In the genomic region with DNA sequence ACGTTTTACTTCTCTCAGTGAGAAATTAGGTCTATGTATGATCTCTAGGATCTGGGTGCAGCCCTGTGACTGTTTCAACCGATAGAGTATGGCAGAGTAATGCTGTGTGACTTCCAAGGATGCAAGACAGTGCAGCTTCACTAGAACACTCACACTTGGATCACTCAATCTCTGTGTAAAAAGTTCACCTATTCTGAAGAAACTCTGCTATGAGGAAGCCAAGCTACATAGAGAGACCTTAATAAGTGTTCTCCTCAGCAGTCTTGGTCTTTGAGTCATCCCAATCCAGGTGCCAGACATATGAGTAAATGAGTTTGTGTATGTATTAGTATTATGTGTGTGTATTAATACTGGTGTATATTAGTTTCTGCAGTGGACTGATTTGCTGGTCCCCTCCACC, we compare ENCODE assay signal across 22 cellular contexts.
"Had no signal": no experiment of that assay in that cellular context is flagged by ENCODE, and none has a peak within 500 bp of the region (broad histone marks: within the 10 kb centered on the region; RNA-seq: fewer than 3 reads in every experiment).

No MANE protein-coding gene starts in this region.

- H3K9me3 Mint-ChIP-seq: dendritic cell treated with granulocyte-macrophage colony-stimulating factor and Interleukin-4, amounts not matched to agents 40 ng/mL and 50 ng/mL, for 4 days; stimulated activated effector memory CD8-positive, alpha-beta T cell treated with anti-CD3 and anti-CD28 coated beads, Interleukin-12 subunit alpha, Interleukin-12 subunit beta, amount 100 ng/mL, for 72 hours had no signal

- H3K27me3 Mint-ChIP-seq: dendritic cell treated with granulocyte-macrophage colony-stimulating factor and Interleukin-4, amounts not matched to agents 40 ng/mL and 50 ng/mL, for 4 days; naive thymus-derived CD4-positive, alpha-beta T cell had no signal

- ATAC-seq: gastroesophageal sphincter; left cardiac atrium; left ventricle myocardium superior; naive thymus-derived CD4-positive, alpha-beta T cell; psoas muscle; right lobe of liver; stimulated activated effector memory CD8-positive, alpha-beta T cell treated with anti-CD3 and anti-CD28 coated beads, Interleukin-12 subunit alpha, Interleukin-12 subunit beta, amount 100 ng/mL, for 72 hours; stimulated activated naive CD8-positive, alpha-beta T cell treated with anti-CD3 and anti-CD28 coated beads, Interleukin-15, Interleukin-2, amounts not matched to agents 100 U/mL and 50 U/mL, for 24 hours had no signal

- H3K27me3 ChIP-seq: gastroesophageal sphincter, right lobe of liver, suprapubic skin, thyroid gland, upper lobe of left lung, uterus had no signal

- FAIRE-seq: colon, keratinocyte had no signal

- DNase-seq: glutamatergic neuron; left cardiac atrium; left ventricle myocardium superior; mesendoderm; naive thymus-derived CD4-positive, alpha-beta T cell; nephron progenitor cell; psoas muscle; retina; right lobe of liver; stimulated activated CD4-positive, alpha-beta T cell treated with anti-CD3 and anti-CD28 coated beads, Interleukin-4, amount 100 ng/mL, for 1 hour; stimulated activated CD8-positive, alpha-beta memory T cell treated with anti-CD3 and anti-CD28 coated beads, Interleukin-4, amount 100 ng/mL, for 48 hours; stimulated activated naive CD8-positive, alpha-beta T cell treated with anti-CD3 and anti-CD28 coated beads, Interleukin-15, Interleukin-2, amounts not matched to agents 100 U/mL and 50 U/mL, for 24 hours; thyroid gland; upper lobe of left lung; uterus had no signal

- H3K4me1 Mint-ChIP-seq: naive thymus-derived CD4-positive, alpha-beta T cell; nephron progenitor cell; stimulated activated effector memory CD8-positive, alpha-beta T cell treated with anti-CD3 and anti-CD28 coated beads, Interleukin-12 subunit alpha, Interleukin-12 subunit beta, amount 100 ng/mL, for 72 hours had no signal

- H3K4me3 Mint-ChIP-seq: dendritic cell treated with granulocyte-macrophage colony-stimulating factor and Interleukin-4, amounts not matched to agents 40 ng/mL and 50 ng/mL, for 4 days; naive thymus-derived CD4-positive, alpha-beta T cell; nephron progenitor cell; stimulated activated effector memory CD8-positive, alpha-beta T cell treated with anti-CD3 and anti-CD28 coated beads, Interleukin-12 subunit alpha, Interleukin-12 subunit beta, amount 100 ng/mL, for 72 hours had no signal

- H3K27ac ChIP-seq: gastroesophageal sphincter, psoas muscle, right lobe of liver, suprapubic skin, thyroid gland, upper lobe of left lung, uterus had no signal

- H3K36me3 ChIP-seq: gastroesophageal sphincter, right lobe of liver, suprapubic skin, thyroid gland, upper lobe of left lung, uterus had no signal

- H3K36me3 Mint-ChIP-seq: naive thymus-derived CD4-positive, alpha-beta T cell; stimulated activated effector memory CD8-positive, alpha-beta T cell treated with anti-CD3 and anti-CD28 coated beads, Interleukin-12 subunit alpha, Interleukin-12 subunit beta, amount 100 ng/mL, for 72 hours had no signal

- H3K9me3 ChIP-seq: gastroesophageal sphincter, psoas muscle, right lobe of liver, thyroid gland, upper lobe of left lung, uterus had no signal

- H3K4me1 ChIP-seq: gastroesophageal sphincter, psoas muscle, right lobe of liver, suprapubic skin, thyroid gland, upper lobe of left lung, uterus had no signal

- H3K27ac Mint-ChIP-seq: dendritic cell treated with granulocyte-macrophage colony-stimulating factor and Interleukin-4, amounts not matched to agents 40 ng/mL and 50 ng/mL, for 4 days; naive thymus-derived CD4-positive, alpha-beta T cell; nephron progenitor cell; stimulated activated effector memory CD8-positive, alpha-beta T cell treated with anti-CD3 and anti-CD28 coated beads, Interleukin-12 subunit alpha, Interleukin-12 subunit beta, amount 100 ng/mL, for 72 hours had no signal

- H3K4me3 ChIP-seq: gastroesophageal sphincter, lung, psoas muscle, right lobe of liver, suprapubic skin, thyroid gland, upper lobe of left lung, uterus had no signal
